18 cellular contexts compared by ENCODE assay signal in genomic region chr4:8202108-8202507, GRCh38. TPM values are rescaled to one million over a fixed set of nuclear protein-coding genes. Genes with fewer than 3 reads are reported as not detected.
DNase-seq lines count a peak whose midpoint lies in the region; ATAC-seq, FAIRE-seq and TF ChIP-seq lines count a peak whose summit lies in the region.
"Had no signal": no experiment of that assay in that cellular context is flagged by ENCODE, and none has a peak within 500 bp of the region (broad histone marks: within the 10 kb centered on the region; RNA-seq: fewer than 3 reads in every experiment).

No MANE protein-coding gene starts in this region.

- CTCF ChIA-PET in mammary epithelial cell (lab: Charles Lee; ENCODE audit: low non-redundant PET): no interaction called here

- no peak for ATAC-seq in SK-N-SH treated with all-trans-retinoic acid at 6 μM for 48 hours
- no peak for ATAC-seq in pancreas

- H3K4me3 ChIP-seq in BLaER1 treated with 17β-estradiol and CSF1 and Interleukin-3, amounts not matched to agents 10 nM and 100 nM: peak overlapping the region; percentile 62 to 94 (median 77)
- H3K4me3 ChIP-seq in mammary epithelial cell (replicated peaks in 1 of 3; ENCODE audit: insufficient read depth in 1 of 3, low read depth in 2 of 3, low read length in 3 of 3): no peak overlapping the region
- peak overlapping the region in 1 of 4 donors; percentile 63 for H3K4me3 ChIP-seq in pancreas
- H3K4me3 ChIP-seq: cardiac muscle cell had no signal

- DNase-seq in mammary epithelial cell (no peak), NCI-H2081 treated with DMSO at 0.1 percent for 48 hours (lab: John Stamatoyannopoulos, UW) (no peak), midbrain (lab: John Stamatoyannopoulos, UW) (no peak), pancreas (no peak)
- DNase-seq: DMS79, NCI-H1436 treated with DMSO at 0.1 percent for 48 hours, NCI-H524, occipital lobe had no signal

- dilution Hi-C loops in mammary epithelial cell (cut with HindIII; ENCODE audit: low sequenced_read_pairs): no loop called here

- WGBS in mammary epithelial cell (ENCODE audit: low coverage, missing lambda C conversion rate): 97% methylated on average over 5 of the region's 10 CpGs
- 90 to 94% methylated on average over 10 of the region's 10 CpGs for WGBS in pancreas, 2 donors

- H3K4me2 ChIP-seq in BLaER1 treated with 17β-estradiol and CSF1 and Interleukin-3, amounts not matched to agents 10 nM and 100 nM: peak overlapping the region; percentile 92 to 100 (median 99)
- H3K4me2 ChIP-seq in mammary epithelial cell (ENCODE audit: insufficient read depth, low read depth, low read length): peak overlapping the region; percentile 95

- BruUV-seq in mammary epithelial cell (replicated peaks; lab: Mats Ljungman, UMichigan): no TSS peak

- no peaks in the 10 kb centered on the region for H3K9me3 Mint-ChIP-seq in nephron
- H3K9me3 Mint-ChIP-seq: activated CD4-positive, alpha-beta memory T cell treated with anti-CD3 and anti-CD28 coated beads, Interleukin-2, amount 10 ng/mL, durations not matched to agents 7 days and 5 days; activated naive CD4-positive, alpha-beta T cell treated with anti-CD3 and anti-CD28 coated beads for 36 hours; T-helper 1 cell treated with Interleukin-12 subunit alpha and Interleukin-12 subunit beta and Interleukin-4 antibody, amounts not matched to agents 30 μg/mL and 1 μg/mL, for 36 hours had no signal

- peaks cover 70 to 100% (median 99%) of the 10 kb centered on the region in 10 experiments for H3K4me1 ChIP-seq in BLaER1 treated with 17β-estradiol and CSF1 and Interleukin-3, amounts not matched to agents 10 nM and 100 nM
- peaks cover 84% of the 10 kb centered on the region for H3K4me1 ChIP-seq in mammary epithelial cell (ENCODE audit: insufficient read depth, low read length)
- peaks cover 17 to 29% (median 23%) of the 10 kb centered on the region in 3 donors for H3K4me1 ChIP-seq in pancreas

- TF ChIP-seq CTCF in mammary epithelial cell (conservative IDR thresholded peaks at IDR 0.05 in 1 of 2, IDR thresholded peaks at IDR 0.05 in 1 of 2; ENCODE audit: extremely low read depth in 1 of 2, insufficient read depth in 1 of 2, low read depth in 1 of 2, low read length in 2 of 2): no peak
- no peak for TF ChIP-seq CTCF in nephron (IDR thresholded peaks at IDR 0.05; ENCODE audit: unreplicated experiment in 3 of 3)
- TF ChIP-seq CTCF in pancreas (IDR thresholded peaks at IDR 0.05): no peak

- H3K27me3 Mint-ChIP-seq in nephron (ENCODE audit: low read depth): peaks cover 16% of the 10 kb centered on the region
- H3K27me3 Mint-ChIP-seq: activated CD4-positive, alpha-beta memory T cell treated with anti-CD3 and anti-CD28 coated beads, Interleukin-2, amount 10 ng/mL, durations not matched to agents 7 days and 5 days had no signal

- H2AFZ ChIP-seq in mammary epithelial cell (ENCODE audit: low read depth, low read length): no peak overlapping the region

- intact Hi-C loops in mammary epithelial cell (cut with micrococcal nuclease): no loop called here
- intact Hi-C loops in pancreas (cut with DNase I): no loop called here

- H3K36me3 Mint-ChIP-seq in nephron (ENCODE audit: low read depth): no peaks in the 10 kb centered on the region

- H3K4me3 Mint-ChIP-seq in nephron: no peak overlapping the region

- H3K27me3 ChIP-seq in BLaER1 treated with 17β-estradiol and CSF1 and Interleukin-3, amounts not matched to agents 10 nM and 100 nM: no peaks in the 10 kb centered on the region
- H3K27me3 ChIP-seq in mammary epithelial cell (ENCODE audit: insufficient read depth, low read length): no peaks in the 10 kb centered on the region
- H3K27me3 ChIP-seq in pancreas: no peaks in the 10 kb centered on the region
- H3K27me3 ChIP-seq: cardiac muscle cell, tibial nerve had no signal

- H3K9me3 ChIP-seq in BLaER1 treated with 17β-estradiol and CSF1 and Interleukin-3, amounts not matched to agents 10 nM and 100 nM (replicated peaks in 1 of 11): no peaks in the 10 kb centered on the region
- H3K9me3 ChIP-seq in mammary epithelial cell (replicated peaks; ENCODE audit: insufficient read depth, low read length): no peaks in the 10 kb centered on the region
- no peaks in the 10 kb centered on the region for H3K9me3 ChIP-seq in pancreas
- H3K9me3 ChIP-seq: tibial nerve had no signal

- no peak for FAIRE-seq in pancreas (lab: Jason Lieb, UNC)
- FAIRE-seq: RCC 7860 had no signal

- H4K20me1 ChIP-seq in BLaER1 treated with 17β-estradiol and CSF1 and Interleukin-3, amounts not matched to agents 10 nM and 100 nM: peaks cover 16 to 64% (median 46%) of the 10 kb centered on the region in 11 experiments; a peak in 20 of 22 replicates
- peaks cover 3% of the 10 kb centered on the region for H4K20me1 ChIP-seq in mammary epithelial cell (ENCODE audit: insufficient read depth, low read length)

- H3K4me1 Mint-ChIP-seq in nephron: peaks cover 44% of the 10 kb centered on the region

- peak overlapping the region; percentile 71 to 97 (median 84) for H3K9ac ChIP-seq in BLaER1 treated with 17β-estradiol and CSF1 and Interleukin-3, amounts not matched to agents 10 nM and 100 nM
- H3K9ac ChIP-seq in mammary epithelial cell (ENCODE audit: insufficient read depth, low read length): peak overlapping the region; percentile 6

- peak overlapping the region in 10 of 11 experiments; percentile 37 to 88 (median 82); a peak in 19 of 22 replicates for H3K27ac ChIP-seq in BLaER1 treated with 17β-estradiol and CSF1 and Interleukin-3, amounts not matched to agents 10 nM and 100 nM
- H3K27ac ChIP-seq in mammary epithelial cell (ENCODE audit: insufficient read depth, low read depth, low read length) (no peak overlapping the region), pancreas (no peak overlapping the region)
- H3K27ac ChIP-seq: cardiac muscle cell had no signal

- H3K27ac Mint-ChIP-seq in nephron: peak overlapping the region; percentile 66 to 80 (median 80)
- H3K27ac Mint-ChIP-seq: activated CD4-positive, alpha-beta memory T cell treated with anti-CD3 and anti-CD28 coated beads, Interleukin-2, amount 10 ng/mL, durations not matched to agents 7 days and 5 days had no signal

- H3K36me3 ChIP-seq in BLaER1 treated with 17β-estradiol and CSF1 and Interleukin-3, amounts not matched to agents 10 nM and 100 nM: peaks cover 0 to 56% (median 0%) of the 10 kb centered on the region in 11 experiments; a peak in 9 of 22 replicates
- H3K36me3 ChIP-seq in mammary epithelial cell (ENCODE audit: insufficient read depth, low read length): peaks cover 17% of the 10 kb centered on the region
- H3K36me3 ChIP-seq in pancreas: no peaks in the 10 kb centered on the region
- H3K36me3 ChIP-seq: cardiac muscle cell, tibial nerve had no signal

- in situ Hi-C loops in GM18951 (cut with MboI; ENCODE audit: low sequenced_read_pairs, unreplicated experiment): no loop called here
- in situ Hi-C loops in mammary epithelial cell (cut with MboI; ENCODE audit: low sequenced_read_pairs in 2 of 2): no loop called here

- peak; percentile 10 for TF ChIP-seq POLR2A in GM18951 (IDR thresholded peaks at IDR 0.05; ENCODE audit: extremely low read depth, insufficient read depth, insufficient read length)

- peaks cover 76% of the 10 kb centered on the region for H3K79me2 ChIP-seq in mammary epithelial cell (ENCODE audit: insufficient read depth, low read length)

TF ChIP-seq in SK-N-SH treated with all-trans-retinoic acid at 6 μM for 48 hours, 23 proteins besides CTCF, POLR2A, EP300 and RAD21 (continues in another document):
- TF ChIP-seq TSHZ2 (CRISPR knock-in tag; IDR thresholded peaks at IDR 0.05) (no peak), ARNTL (CRISPR knock-in tag; IDR thresholded peaks at IDR 0.05; ENCODE audit: borderline replicate concordance, low read depth) (no peak), SNAI2 (CRISPR knock-in tag; IDR thresholded peaks at IDR 0.05) (no peak), ISL1 (CRISPR knock-in tag; IDR thresholded peaks at IDR 0.05) (no peak), ZNF8 (CRISPR knock-in tag; IDR thresholded peaks at IDR 0.05) (no peak)

RNA-seq across cellular contexts. Expression of gene SH3TC1, which starts 3.0 kb away (rescaled TPM):
- total RNA-seq in mammary epithelial cell: 100 to 1,000 TPM in 1 of 2 donors, 10 to 100 TPM in 1; 70.8 to 138 TPM
- 37.7 TPM for polyA plus RNA-seq in mammary epithelial cell
- polyA minus RNA-seq in mammary epithelial cell: 62.5 TPM
- 10 to 100 TPM; 12.5 to 28.0 (median 18.1) TPM for total RNA-seq in pancreas
- 10 to 100 TPM; 23.4 to 23.6 TPM for polyA plus RNA-seq in pancreas

RNA-seq across cellular contexts. Expression of gene ABLIM2, which starts 43.5 kb away (rescaled TPM):
- under 1 TPM; 0.28 to 0.67 TPM for total RNA-seq in mammary epithelial cell
- polyA plus RNA-seq in mammary epithelial cell: 0.87 TPM
- 3.9 TPM for polyA minus RNA-seq in mammary epithelial cell
- total RNA-seq in pancreas: 1 to 10 TPM; 4.3 to 8.6 (median 6.0) TPM
- polyA plus RNA-seq in pancreas: 10 to 100 TPM in 1 of 2 donors, 1 to 10 TPM in 1; 6.1 to 13.1 TPM

Comparison
In these comparisons a context has a peak if more than half of its experiments do, and no peak if none do; other contexts are left out.
1. H3K27ac ChIP-seq: peak in BLaER1 treated with 17β-estradiol and CSF1 and Interleukin-3, amounts not matched to agents 10 nM and 100 nM (10 of 11); none in mammary epithelial cell (single experiment) and pancreas (0 of 4).
2. H3K4me3 ChIP-seq: peak in BLaER1 treated with 17β-estradiol and CSF1 and Interleukin-3, amounts not matched to agents 10 nM and 100 nM (10 of 10); none in mammary epithelial cell (0 of 3).